In the genomic region with DNA sequence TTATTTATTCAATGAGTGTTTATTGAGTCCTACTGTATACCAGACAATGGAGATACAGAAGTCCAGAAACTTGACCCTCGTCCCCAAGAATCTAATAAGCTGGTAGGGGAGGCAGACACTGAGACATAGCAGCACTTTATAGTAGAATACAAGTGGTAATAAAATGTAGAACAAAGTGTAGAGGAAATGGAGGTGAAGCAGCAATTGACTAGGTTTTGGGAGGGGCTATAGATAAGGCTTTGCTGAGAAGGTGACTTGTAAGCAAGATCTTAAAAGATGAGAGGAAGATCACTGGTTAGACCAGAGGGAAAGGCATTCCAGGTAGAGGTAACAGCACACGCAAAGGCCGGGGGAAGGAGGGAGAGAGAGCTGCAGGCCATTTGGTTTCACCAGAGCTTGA, we compare ENCODE assay signal across 18 cellular contexts. TPM values are rescaled to one million over a fixed set of nuclear protein-coding genes. Genes with fewer than 3 reads are reported as not detected.
A peak's percentile ranks its signal among the peaks of the same experiment; 100 is the strongest.
DNase-seq lines count a peak whose midpoint lies in the region; ATAC-seq and TF ChIP-seq lines count a peak whose summit lies in the region.
"Had no signal": no experiment of that assay in that cellular context is flagged by ENCODE, and none has a peak within 500 bp of the region (broad histone marks: within the 10 kb centered on the region; RNA-seq: fewer than 3 reads in every experiment).

No MANE protein-coding gene starts in this region.

- WGBS in psoas muscle, 3 donors: 80 to 97% (median 91%) methylated on average over 3 of the region's 3 CpGs
- WGBS in stomach, 5 donors: 75 to 94% (median 90%) methylated on average over 3 of the region's 3 CpGs

- H3K27me3 Mint-ChIP-seq in CD8-positive, alpha-beta memory T cell: peaks cover 13 to 51% of the 10 kb centered on the region in 2 donors

- peaks cover 0 to 1% (median 0%) of the 10 kb centered on the region in 5 donors for H3K9me3 Mint-ChIP-seq in CD8-positive, alpha-beta memory T cell
- H3K9me3 Mint-ChIP-seq: CD4-positive, alpha-beta memory T cell had no signal

- no peak for TF ChIP-seq EP300 in stomach (IDR thresholded peaks at IDR 0.05)

- no peak for TF ChIP-seq CTCF in ascending aorta (IDR thresholded peaks at IDR 0.05)
- TF ChIP-seq CTCF in psoas muscle (IDR thresholded peaks at IDR 0.05): no peak
- TF ChIP-seq CTCF in tibial artery (IDR thresholded peaks at IDR 0.05): no peak
- TF ChIP-seq CTCF in stomach (IDR thresholded peaks at IDR 0.05): no peak

- H3K27ac Mint-ChIP-seq in CD8-positive, alpha-beta memory T cell: peak overlapping the region in 5 of 8 donors; percentile 24 to 81 (median 60)
- H3K27ac Mint-ChIP-seq: B cell had no signal

- no peak overlapping the region for H3K27ac ChIP-seq in CD8-positive, alpha-beta memory T cell (ENCODE audit: low read depth, low read length)
- H3K27ac ChIP-seq in ascending aorta: peak overlapping the region; percentile 42 to 77
- H3K27ac ChIP-seq in psoas muscle: peak overlapping the region; percentile 99
- peak overlapping the region; percentile 18 to 28 for H3K27ac ChIP-seq in tibial artery
- no peak overlapping the region for H3K27ac ChIP-seq in stomach
- H3K27ac ChIP-seq: C4-2B, GM23248 had no signal

- CTCF ChIA-PET in CD8-positive, alpha-beta memory T cell (lab: Charles Lee): interaction anchor here (1.1 to 1.4 kb wide), 3 partner anchors 9 to 57 kb away, joined by 3 to 5 read pairs (median 4); no protein-coding TSS in a partner anchor

- peak overlapping the region in 2 of 7 donors; percentile 12 to 49 for H3K4me3 Mint-ChIP-seq in CD8-positive, alpha-beta memory T cell
- H3K4me3 Mint-ChIP-seq: B cell had no signal

- no peak for TF ChIP-seq POLR2A in stomach (IDR thresholded peaks at IDR 0.05)

- peaks cover 3% of the 10 kb centered on the region for H3K27me3 ChIP-seq in CD8-positive, alpha-beta memory T cell (ENCODE audit: insufficient read depth, low read length, poor library complexity, severe bottlenecking)
- H3K27me3 ChIP-seq in ascending aorta: no peaks in the 10 kb centered on the region
- H3K27me3 ChIP-seq in psoas muscle (ENCODE audit: insufficient read depth in 3 of 3, low read length in 2 of 3): no peaks in the 10 kb centered on the region
- no peaks in the 10 kb centered on the region for H3K27me3 ChIP-seq in tibial artery
- no peaks in the 10 kb centered on the region for H3K27me3 ChIP-seq in stomach

- H3K4me3 ChIP-seq in CD8-positive, alpha-beta memory T cell (ENCODE audit: low read length): no peak overlapping the region
- H3K4me3 ChIP-seq in ascending aorta (no peak overlapping the region), psoas muscle (no peak overlapping the region), tibial artery (no peak overlapping the region), stomach (no peak overlapping the region)
- H3K4me3 ChIP-seq: GM23248 had no signal

- no peak for ATAC-seq in psoas muscle

- POLR2A ChIA-PET in CD8-positive, alpha-beta memory T cell (lab: Charles Lee): no interaction called here

- peaks cover 6 to 49% (median 34%) of the 10 kb centered on the region in 3 donors for H3K4me1 Mint-ChIP-seq in CD8-positive, alpha-beta memory T cell

- H3K9me3 ChIP-seq in CD8-positive, alpha-beta memory T cell (ENCODE audit: low read length): no peaks in the 10 kb centered on the region
- no peaks in the 10 kb centered on the region for H3K9me3 ChIP-seq in ascending aorta
- no peaks in the 10 kb centered on the region for H3K9me3 ChIP-seq in psoas muscle
- H3K9me3 ChIP-seq in tibial artery: no peaks in the 10 kb centered on the region
- H3K9me3 ChIP-seq in stomach: no peaks in the 10 kb centered on the region

- H3K36me3 Mint-ChIP-seq in CD8-positive, alpha-beta memory T cell: peaks cover 0 to 1% (median 0%) of the 10 kb centered on the region in 3 donors

- intact Hi-C loops in ascending aorta (cut with DNase I): no loop called here
- intact Hi-C loops in psoas muscle (cut with DNase I): no loop called here
- intact Hi-C loops in tibial artery (cut with DNase I; ENCODE audit: low total_unique reads): no loop called here
- intact Hi-C loops in stomach (cut with DNase I; ENCODE audit: low total_unique reads): no loop called here

- no peak for DNase-seq in CD8-positive, alpha-beta memory T cell
- no peak for DNase-seq in ascending aorta (ENCODE audit: low spot score in 2 of 2)
- DNase-seq in psoas muscle: no peak
- no peak for DNase-seq in tibial artery
- no peak for DNase-seq in stimulated activated CD4-positive, alpha-beta T cell treated with anti-CD3 and anti-CD28 coated beads, Interleukin-1b, Interleukin-23, amount 100 ng/mL, for 48 hours
- DNase-seq in stomach: no peak
- no peak for DNase-seq in stimulated activated CD4-positive, alpha-beta T cell treated with anti-CD3 and anti-CD28 coated beads, Interleukin-4, amount 100 ng/mL, for 1 hour
- DNase-seq: CD4-positive, alpha-beta memory T cell; COR-L47; DND-41; GDM1; GM23248; H7; IMR-90 had no signal

- H3K36me3 ChIP-seq in CD8-positive, alpha-beta memory T cell (ENCODE audit: insufficient read depth, low read length): no peaks in the 10 kb centered on the region
- H3K36me3 ChIP-seq in ascending aorta (peaks cover 14 to 35% of the 10 kb centered on the region in 2 donors), psoas muscle (ENCODE audit: insufficient read depth in 1 of 2, low read depth in 1 of 2) (no peaks in the 10 kb centered on the region), tibial artery (peaks cover 18 to 41% (median 38%) of the 10 kb centered on the region in 3 donors), stomach (peaks cover 0 to 10% (median 9%) of the 10 kb centered on the region in 4 donors)

- no peaks in the 10 kb centered on the region for H3K4me1 ChIP-seq in CD8-positive, alpha-beta memory T cell (ENCODE audit: insufficient read depth, low read length)
- peaks cover 10 to 85% of the 10 kb centered on the region in 2 donors for H3K4me1 ChIP-seq in ascending aorta
- peaks cover 91% of the 10 kb centered on the region for H3K4me1 ChIP-seq in psoas muscle
- H3K4me1 ChIP-seq in tibial artery: peaks cover 0 to 100% (median 89%) of the 10 kb centered on the region in 4 donors
- peaks cover 24 to 88% (median 77%) of the 10 kb centered on the region in 4 donors for H3K4me1 ChIP-seq in stomach

RNA-seq across cellular contexts. Expression of gene ZBTB16, which starts 57.3 kb away (rescaled TPM):
- 1 to 10 TPM; 2.1 to 2.2 TPM for total RNA-seq in CD8-positive, alpha-beta memory T cell
- 71.9 TPM for polyA plus RNA-seq in CD8-positive, alpha-beta memory T cell
- total RNA-seq in ascending aorta: 344 TPM
- total RNA-seq in psoas muscle: 100 to 1,000 TPM in 3 of 4 donors, 10 to 100 TPM in 1; 11.7 to 299 (median 183) TPM
- 10 to 100 TPM; 12.0 to 89.8 (median 45.2) TPM for polyA plus RNA-seq in psoas muscle
- 100 to 1,000 TPM in 3 of 5 donors, 10 to 100 TPM in 2; 30.1 to 318 (median 137) TPM for total RNA-seq in stomach
- polyA plus RNA-seq in stomach: 10 to 100 TPM in 2 of 3 donors, 1 to 10 TPM in 1; 7.9 to 22.5 (median 19.1) TPM
- total RNA-seq: A172, GM23248, H7, HT-29, IMR-90 had no signal
- polyA plus RNA-seq: GM23248, IMR-90 had no signal

Comparison
In these comparisons a context has a peak if more than half of its experiments do, and no peak if none do; other contexts are left out.
1. H3K27ac ChIP-seq: peak in ascending aorta (2 of 2), psoas muscle (single experiment) and tibial artery (2 of 2); none in CD8-positive, alpha-beta memory T cell (single experiment) and stomach (0 of 5).